In the genomic region with DNA sequence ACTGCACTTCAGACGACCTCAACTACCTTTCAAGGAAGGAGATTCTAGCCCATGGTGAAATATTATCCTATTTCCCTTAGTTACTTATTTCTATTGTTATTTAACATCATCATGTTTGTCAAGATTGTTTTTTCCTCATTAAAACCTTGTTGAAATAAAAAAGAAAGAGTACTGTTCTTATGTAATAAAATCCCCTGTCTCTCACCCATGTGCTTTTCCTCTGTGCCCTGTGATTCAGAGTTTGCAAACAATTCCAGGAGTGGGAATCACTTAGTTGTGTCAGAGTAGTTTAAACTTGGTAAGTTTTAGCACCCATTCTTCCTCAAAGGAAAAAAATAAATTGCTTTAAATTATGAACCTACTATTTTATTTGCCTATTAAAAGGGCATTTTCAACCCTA, we compare ENCODE assay signal across 15 cellular contexts. TPM values are rescaled to one million over a fixed set of nuclear protein-coding genes. Genes with fewer than 3 reads are reported as not detected.
DNase-seq lines count a peak whose midpoint lies in the region; ATAC-seq and TF ChIP-seq lines count a peak whose summit lies in the region.
"Had no signal": no experiment of that assay in that cellular context is flagged by ENCODE, and none has a peak within 500 bp of the region (broad histone marks: within the 10 kb centered on the region; RNA-seq: fewer than 3 reads in every experiment).

No MANE protein-coding gene starts in this region.

- peak overlapping the region; percentile 19 for H3K27ac ChIP-seq in RWPE2 (ENCODE audit: poor library complexity, severe bottlenecking)
- H3K27ac ChIP-seq: C4-2B had no signal

- DNase-seq in DMS 273 (lab: John Stamatoyannopoulos, UW; ENCODE audit: unreplicated experiment) (peak; percentile 41), RWPE2 (ENCODE audit: low spot score) (no peak), epithelial cell of proximal tubule (ENCODE audit: low read depth) (peak; percentile 18), renal cortical epithelial cell (ENCODE audit: low read depth) (peak; percentile 95), HuH-7.5 (ENCODE audit: low spot score) (no peak), NCI-H2227 (lab: John Stamatoyannopoulos, UW; ENCODE audit: unreplicated experiment) (no peak), G401 (ENCODE audit: low spot score) (no peak)
- DNase-seq: BE2C; CD4-positive, alpha-beta memory T cell; DMS53 had no signal

- no peaks in the 10 kb centered on the region for H3K27me3 ChIP-seq in RWPE2 (ENCODE audit: insufficient read depth, poor library complexity, severe bottlenecking)
- H3K27me3 ChIP-seq: BE2C had no signal

- ATAC-seq in RWPE2 (ENCODE audit: low read depth) (peak; percentile 66; the same call in 2 of the 3 replicates), GM18519 (IDR thresholded peaks at IDR 0.05; ENCODE audit: low FRiP score, unreplicated experiment) (no peak)
- ATAC-seq: GM12878, HCT116, K562 had no signal

- H3K9me3 ChIP-seq in RWPE2 (ENCODE audit: severe bottlenecking) = no peaks in the 10 kb centered on the region
- H3K9me3 ChIP-seq: BE2C had no signal

- H3K4me3 ChIP-seq in RWPE2 (ENCODE audit: severe bottlenecking) (no peak overlapping the region), epithelial cell of proximal tubule (ENCODE audit: low read depth, low read length) (no peak overlapping the region)
- H3K4me3 ChIP-seq: GM12878, K562 had no signal

- no peaks in the 10 kb centered on the region for H3K36me3 ChIP-seq in RWPE2 (ENCODE audit: low read depth)
- H3K36me3 ChIP-seq: BE2C had no signal

- TF ChIP-seq CTCF in RWPE2 (IDR thresholded peaks at IDR 0.05; ENCODE audit: poor library complexity, severe bottlenecking) (no peak), epithelial cell of proximal tubule (conservative IDR thresholded peaks at IDR 0.05; ENCODE audit: low read depth, low read length) (no peak)

- H3K4me1 ChIP-seq in RWPE2 (ENCODE audit: insufficient read depth, poor library complexity, severe bottlenecking) = peaks cover 7% of the 10 kb centered on the region

- in situ Hi-C loops in G401 (cut with HindIII; ENCODE audit: low sequenced_read_pairs) = no loop called here

RNA-seq across cellular contexts. Expression of a gene that starts 43.5 kb away (rescaled TPM):
- total RNA-seq in epithelial cell of proximal tubule (1.4 and 2.2 TPM in 2 replicates), renal cortical epithelial cell (1.9 and 40.7 TPM in 2 replicates)
- not detected in 2 replicates for total RNA-seq in G401 (2014; rRNA removed; shearing (Covaris generic))
- total RNA-seq: CD4-positive, alpha-beta memory T cell; K562 had no signal

Comparison
In these comparisons a context has a peak if more than half of its experiments do, and no peak if none do; other contexts are left out.
1. DNase-seq: peak in DMS 273 (single experiment), epithelial cell of proximal tubule (single experiment) and renal cortical epithelial cell (single experiment); none in RWPE2 (single experiment), HuH-7.5 (single experiment), NCI-H2227 (single experiment) and G401 (single experiment).